ENCODE assay signal across 3 cellular contexts in genomic region chr16:85350973-85351372, GRCh38.
TF ChIP-seq lines count a peak whose summit lies in the region.

No MANE protein-coding gene starts in this region.

TF ChIP-seq in liver, 16 proteins besides CTCF, POLR2A, EP300 and RAD21 (continued from another document):
- TF ChIP-seq GABPA (IDR thresholded peaks at IDR 0.05 in 1 of 2, conservative IDR thresholded peaks at IDR 0.05 in 1 of 2) = no peak
- TF ChIP-seq NR2F2 (IDR thresholded peaks at IDR 0.05) = peak; percentile 21
- no peak for TF ChIP-seq EGR1 (IDR thresholded peaks at IDR 0.05; ENCODE audit: low read depth in 2 of 2)
- TF ChIP-seq JUND (IDR thresholded peaks at IDR 0.05) = peak in 1 of 2 donors; percentile 81
- no peak for TF ChIP-seq HNF4G (IDR thresholded peaks at IDR 0.05)
- TF ChIP-seq RXRA (IDR thresholded peaks at IDR 0.05) = peak; percentile 55 to 77
- TF ChIP-seq, protein P1, sequence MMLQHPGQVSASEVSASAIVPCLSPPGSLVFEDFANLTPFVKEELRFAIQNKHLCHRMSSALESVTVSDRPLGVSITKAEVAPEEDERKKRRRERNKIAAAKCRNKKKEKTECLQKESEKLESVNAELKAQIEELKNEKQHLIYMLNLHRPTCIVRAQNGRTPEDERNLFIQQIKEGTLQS (IDR thresholded peaks at IDR 0.05) = no peak
- TF ChIP-seq, protein P2, sequence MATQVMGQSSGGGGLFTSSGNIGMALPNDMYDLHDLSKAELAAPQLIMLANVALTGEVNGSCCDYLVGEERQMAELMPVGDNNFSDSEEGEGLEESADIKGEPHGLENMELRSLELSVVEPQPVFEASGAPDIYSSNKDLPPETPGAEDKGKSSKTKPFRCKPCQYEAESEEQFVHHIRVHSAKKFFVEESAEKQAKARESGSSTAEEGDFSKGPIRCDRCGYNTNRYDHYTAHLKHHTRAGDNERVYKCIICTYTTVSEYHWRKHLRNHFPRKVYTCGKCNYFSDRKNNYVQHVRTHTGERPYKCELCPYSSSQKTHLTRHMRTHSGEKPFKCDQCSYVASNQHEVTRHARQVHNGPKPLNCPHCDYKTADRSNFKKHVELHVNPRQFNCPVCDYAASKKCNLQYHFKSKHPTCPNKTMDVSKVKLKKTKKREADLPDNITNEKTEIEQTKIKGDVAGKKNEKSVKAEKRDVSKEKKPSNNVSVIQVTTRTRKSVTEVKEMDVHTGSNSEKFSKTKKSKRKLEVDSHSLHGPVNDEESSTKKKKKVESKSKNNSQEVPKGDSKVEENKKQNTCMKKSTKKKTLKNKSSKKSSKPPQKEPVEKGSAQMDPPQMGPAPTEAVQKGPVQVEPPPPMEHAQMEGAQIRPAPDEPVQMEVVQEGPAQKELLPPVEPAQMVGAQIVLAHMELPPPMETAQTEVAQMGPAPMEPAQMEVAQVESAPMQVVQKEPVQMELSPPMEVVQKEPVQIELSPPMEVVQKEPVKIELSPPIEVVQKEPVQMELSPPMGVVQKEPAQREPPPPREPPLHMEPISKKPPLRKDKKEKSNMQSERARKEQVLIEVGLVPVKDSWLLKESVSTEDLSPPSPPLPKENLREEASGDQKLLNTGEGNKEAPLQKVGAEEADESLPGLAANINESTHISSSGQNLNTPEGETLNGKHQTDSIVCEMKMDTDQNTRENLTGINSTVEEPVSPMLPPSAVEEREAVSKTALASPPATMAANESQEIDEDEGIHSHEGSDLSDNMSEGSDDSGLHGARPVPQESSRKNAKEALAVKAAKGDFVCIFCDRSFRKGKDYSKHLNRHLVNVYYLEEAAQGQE (IDR thresholded peaks at IDR 0.05) = peak; percentile 59
- no peak for TF ChIP-seq TAF1 (conservative IDR thresholded peaks at IDR 0.05)
- TF ChIP-seq YY1 (IDR thresholded peaks at IDR 0.05) = no peak
- peak; percentile 33 for TF ChIP-seq SP1 (IDR thresholded peaks at IDR 0.05)
- TF ChIP-seq HNF4A (conservative IDR thresholded peaks at IDR 0.05) = peak; percentile 48 to 61
- no peak for TF ChIP-seq FOXA2 (IDR thresholded peaks at IDR 0.05)
- TF ChIP-seq FOXA1 (IDR thresholded peaks at IDR 0.05) = no peak
- TF ChIP-seq, protein P3, sequence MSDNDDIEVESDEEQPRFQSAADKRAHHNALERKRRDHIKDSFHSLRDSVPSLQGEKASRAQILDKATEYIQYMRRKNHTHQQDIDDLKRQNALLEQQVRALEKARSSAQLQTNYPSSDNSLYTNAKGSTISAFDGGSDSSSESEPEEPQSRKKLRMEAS (IDR thresholded peaks at IDR 0.05) = no peak

TF ChIP-seq in HepG2, 621 proteins besides CTCF, POLR2A, EP300 and RAD21 (continued from another document):
- TF ChIP-seq REPIN1 (CRISPR knock-in tag; IDR thresholded peaks at IDR 0.05; ENCODE audit: borderline replicate concordance, low read depth) (no peak), HMG20A (CRISPR knock-in tag; IDR thresholded peaks at IDR 0.05; ENCODE audit: borderline replicate concordance) (no peak), MED8 (CRISPR knock-in tag; IDR thresholded peaks at IDR 0.05; ENCODE audit: insufficient replicate concordance) (no peak), SALL2 (CRISPR knock-in tag; IDR thresholded peaks at IDR 0.05) (no peak), GPN1 (CRISPR knock-in tag; IDR thresholded peaks at IDR 0.05; ENCODE audit: borderline replicate concordance) (no peak), TSC22D2 (CRISPR knock-in tag; IDR thresholded peaks at IDR 0.05; ENCODE audit: borderline replicate concordance) (no peak), SOX5 (CRISPR knock-in tag; IDR thresholded peaks at IDR 0.05; ENCODE audit: borderline replicate concordance) (no peak), ZNF432 (CRISPR knock-in tag; IDR thresholded peaks at IDR 0.05; ENCODE audit: borderline replicate concordance) (no peak), SNRNP70 (IDR thresholded peaks at IDR 0.05; ENCODE audit: low read depth, low read length) (no peak), TBX3 (IDR thresholded peaks at IDR 0.05; ENCODE audit: borderline replicate concordance) (no peak), ZKSCAN1 (IDR thresholded peaks at IDR 0.05; ENCODE audit: low read length) (no peak), NFKB2 (CRISPR knock-in tag; IDR thresholded peaks at IDR 0.05; ENCODE audit: borderline replicate concordance) (no peak), ZNF597 (CRISPR knock-in tag; IDR thresholded peaks at IDR 0.05) (no peak), SAP130 (CRISPR knock-in tag; IDR thresholded peaks at IDR 0.05; ENCODE audit: low read depth) (no peak)
TF ChIP-seq in HepG2: peak in this region for 0.

TF ChIP-seq in SK-N-SH, 30 proteins besides CTCF, POLR2A, EP300 and RAD21 (continued from another document):
- no peak for TF ChIP-seq GABPA (IDR thresholded peaks at IDR 0.05; ENCODE audit: low read depth)
- no peak; the same call in 1 of the 2 replicates for TF ChIP-seq TAF1 (IDR thresholded peaks at IDR 0.05; ENCODE audit: borderline replicate concordance, low read depth, low read length)
- peak; percentile 86; the same call in 1 of the 2 replicates for TF ChIP-seq FOSL2 (IDR thresholded peaks at IDR 0.05; ENCODE audit: borderline replicate concordance, low read depth)
- TF ChIP-seq SMC3 (IDR thresholded peaks at IDR 0.05; ENCODE audit: low read depth, low read length) = no peak
- TF ChIP-seq EZH2phosphoT487 (IDR thresholded peaks at IDR 0.05; ENCODE audit: borderline replicate concordance, low read depth) = no peak
- no peak; the same call in 1 of the 2 replicates for TF ChIP-seq RXRA (IDR thresholded peaks at IDR 0.05; ENCODE audit: borderline replicate concordance, low read depth)
- TF ChIP-seq GATA2 (CRISPR knock-in tag; IDR thresholded peaks at IDR 0.05) = peak; percentile 77
- TF ChIP-seq, protein P2 (IDR thresholded peaks at IDR 0.05; ENCODE audit: low read depth, low read length) = peak; percentile 92
- TF ChIP-seq, protein P4, sequence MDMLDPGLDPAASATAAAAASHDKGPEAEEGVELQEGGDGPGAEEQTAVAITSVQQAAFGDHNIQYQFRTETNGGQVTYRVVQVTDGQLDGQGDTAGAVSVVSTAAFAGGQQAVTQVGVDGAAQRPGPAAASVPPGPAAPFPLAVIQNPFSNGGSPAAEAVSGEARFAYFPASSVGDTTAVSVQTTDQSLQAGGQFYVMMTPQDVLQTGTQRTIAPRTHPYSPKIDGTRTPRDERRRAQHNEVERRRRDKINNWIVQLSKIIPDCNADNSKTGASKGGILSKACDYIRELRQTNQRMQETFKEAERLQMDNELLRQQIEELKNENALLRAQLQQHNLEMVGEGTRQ (IDR thresholded peaks at IDR 0.05; ENCODE audit: borderline replicate concordance, low read depth, low read length) = no peak
- no peak; the same call in 1 of the 2 replicates for TF ChIP-seq JUND (IDR thresholded peaks at IDR 0.05)
- no peak for TF ChIP-seq NRF1 (IDR thresholded peaks at IDR 0.05; ENCODE audit: low read depth, low read length)
- TF ChIP-seq MXI1 (IDR thresholded peaks at IDR 0.05; ENCODE audit: low read depth, low read length) = peak; percentile 49; the same call in 1 of the 2 replicates
- TF ChIP-seq RFX5 (IDR thresholded peaks at IDR 0.05; ENCODE audit: low read length) = no peak
- TF ChIP-seq NFIC (IDR thresholded peaks at IDR 0.05; ENCODE audit: borderline replicate concordance) = peak; percentile 99
- peak; percentile 84 for TF ChIP-seq FOXJ3 (CRISPR knock-in tag; IDR thresholded peaks at IDR 0.05)
- TF ChIP-seq, protein P3 (IDR thresholded peaks at IDR 0.05; ENCODE audit: low read depth) = peak; percentile 74
- TF ChIP-seq, protein P5, sequence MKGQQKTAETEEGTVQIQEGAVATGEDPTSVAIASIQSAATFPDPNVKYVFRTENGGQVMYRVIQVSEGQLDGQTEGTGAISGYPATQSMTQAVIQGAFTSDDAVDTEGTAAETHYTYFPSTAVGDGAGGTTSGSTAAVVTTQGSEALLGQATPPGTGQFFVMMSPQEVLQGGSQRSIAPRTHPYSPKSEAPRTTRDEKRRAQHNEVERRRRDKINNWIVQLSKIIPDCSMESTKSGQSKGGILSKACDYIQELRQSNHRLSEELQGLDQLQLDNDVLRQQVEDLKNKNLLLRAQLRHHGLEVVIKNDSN (IDR thresholded peaks at IDR 0.05; ENCODE audit: borderline replicate concordance, low read depth) = 0 out of 2 replicates have a peak, but pooled peaks have one; percentile 11
- no peak for TF ChIP-seq ELF1 (IDR thresholded peaks at IDR 0.05)
- TF ChIP-seq CHD2 (IDR thresholded peaks at IDR 0.05; ENCODE audit: low read length, partially characterized antibody) = peak; percentile 81
- TF ChIP-seq POLR2AphosphoS5 (IDR thresholded peaks at IDR 0.05; ENCODE audit: low read depth, low read length) = peak; percentile 82
- TF ChIP-seq, protein P6, sequence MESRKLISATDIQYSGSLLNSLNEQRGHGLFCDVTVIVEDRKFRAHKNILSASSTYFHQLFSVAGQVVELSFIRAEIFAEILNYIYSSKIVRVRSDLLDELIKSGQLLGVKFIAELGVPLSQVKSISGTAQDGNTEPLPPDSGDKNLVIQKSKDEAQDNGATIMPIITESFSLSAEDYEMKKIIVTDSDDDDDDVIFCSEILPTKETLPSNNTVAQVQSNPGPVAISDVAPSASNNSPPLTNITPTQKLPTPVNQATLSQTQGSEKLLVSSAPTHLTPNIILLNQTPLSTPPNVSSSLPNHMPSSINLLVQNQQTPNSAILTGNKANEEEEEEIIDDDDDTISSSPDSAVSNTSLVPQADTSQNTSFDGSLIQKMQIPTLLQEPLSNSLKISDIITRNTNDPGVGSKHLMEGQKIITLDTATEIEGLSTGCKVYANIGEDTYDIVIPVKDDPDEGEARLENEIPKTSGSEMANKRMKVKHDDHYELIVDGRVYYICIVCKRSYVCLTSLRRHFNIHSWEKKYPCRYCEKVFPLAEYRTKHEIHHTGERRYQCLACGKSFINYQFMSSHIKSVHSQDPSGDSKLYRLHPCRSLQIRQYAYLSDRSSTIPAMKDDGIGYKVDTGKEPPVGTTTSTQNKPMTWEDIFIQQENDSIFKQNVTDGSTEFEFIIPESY (IDR thresholded peaks at IDR 0.05; ENCODE audit: borderline replicate concordance, low read depth) = peak; percentile 75; the same call in 1 of the 2 replicates
- no peak; the same call in 1 of the 2 replicates for TF ChIP-seq MEF2A (IDR thresholded peaks at IDR 0.05; ENCODE audit: borderline replicate concordance, low read depth)
- TF ChIP-seq YY1 (IDR thresholded peaks at IDR 0.05; ENCODE audit: low read depth) = no peak
- no peak for TF ChIP-seq IRF3 (IDR thresholded peaks at IDR 0.05; ENCODE audit: low read depth, low read length)
- peak; percentile 79 for TF ChIP-seq RCOR1 (IDR thresholded peaks at IDR 0.05; ENCODE audit: low read length)
TF ChIP-seq in SK-N-SH: peak in this region for 16.
